In genomic region chr10:109784236-109784635, GRCh38 we compare ENCODE assay signal across 1 cellular context.
TF ChIP-seq lines count a peak whose summit lies in the region.

No MANE protein-coding gene starts in this region.

TF ChIP-seq in GM23338, 12 proteins besides CTCF, POLR2A, EP300 and RAD21 (continued from another document):
- TF ChIP-seq REST (IDR thresholded peaks at IDR 0.05; ENCODE audit: unreplicated experiment) = no peak
- TF ChIP-seq NANOG (IDR thresholded peaks at IDR 0.05; ENCODE audit: borderline replicate concordance) = no peak
- TF ChIP-seq JUNB (IDR thresholded peaks at IDR 0.05; ENCODE audit: unreplicated experiment) = no peak
- TF ChIP-seq, protein P1, sequence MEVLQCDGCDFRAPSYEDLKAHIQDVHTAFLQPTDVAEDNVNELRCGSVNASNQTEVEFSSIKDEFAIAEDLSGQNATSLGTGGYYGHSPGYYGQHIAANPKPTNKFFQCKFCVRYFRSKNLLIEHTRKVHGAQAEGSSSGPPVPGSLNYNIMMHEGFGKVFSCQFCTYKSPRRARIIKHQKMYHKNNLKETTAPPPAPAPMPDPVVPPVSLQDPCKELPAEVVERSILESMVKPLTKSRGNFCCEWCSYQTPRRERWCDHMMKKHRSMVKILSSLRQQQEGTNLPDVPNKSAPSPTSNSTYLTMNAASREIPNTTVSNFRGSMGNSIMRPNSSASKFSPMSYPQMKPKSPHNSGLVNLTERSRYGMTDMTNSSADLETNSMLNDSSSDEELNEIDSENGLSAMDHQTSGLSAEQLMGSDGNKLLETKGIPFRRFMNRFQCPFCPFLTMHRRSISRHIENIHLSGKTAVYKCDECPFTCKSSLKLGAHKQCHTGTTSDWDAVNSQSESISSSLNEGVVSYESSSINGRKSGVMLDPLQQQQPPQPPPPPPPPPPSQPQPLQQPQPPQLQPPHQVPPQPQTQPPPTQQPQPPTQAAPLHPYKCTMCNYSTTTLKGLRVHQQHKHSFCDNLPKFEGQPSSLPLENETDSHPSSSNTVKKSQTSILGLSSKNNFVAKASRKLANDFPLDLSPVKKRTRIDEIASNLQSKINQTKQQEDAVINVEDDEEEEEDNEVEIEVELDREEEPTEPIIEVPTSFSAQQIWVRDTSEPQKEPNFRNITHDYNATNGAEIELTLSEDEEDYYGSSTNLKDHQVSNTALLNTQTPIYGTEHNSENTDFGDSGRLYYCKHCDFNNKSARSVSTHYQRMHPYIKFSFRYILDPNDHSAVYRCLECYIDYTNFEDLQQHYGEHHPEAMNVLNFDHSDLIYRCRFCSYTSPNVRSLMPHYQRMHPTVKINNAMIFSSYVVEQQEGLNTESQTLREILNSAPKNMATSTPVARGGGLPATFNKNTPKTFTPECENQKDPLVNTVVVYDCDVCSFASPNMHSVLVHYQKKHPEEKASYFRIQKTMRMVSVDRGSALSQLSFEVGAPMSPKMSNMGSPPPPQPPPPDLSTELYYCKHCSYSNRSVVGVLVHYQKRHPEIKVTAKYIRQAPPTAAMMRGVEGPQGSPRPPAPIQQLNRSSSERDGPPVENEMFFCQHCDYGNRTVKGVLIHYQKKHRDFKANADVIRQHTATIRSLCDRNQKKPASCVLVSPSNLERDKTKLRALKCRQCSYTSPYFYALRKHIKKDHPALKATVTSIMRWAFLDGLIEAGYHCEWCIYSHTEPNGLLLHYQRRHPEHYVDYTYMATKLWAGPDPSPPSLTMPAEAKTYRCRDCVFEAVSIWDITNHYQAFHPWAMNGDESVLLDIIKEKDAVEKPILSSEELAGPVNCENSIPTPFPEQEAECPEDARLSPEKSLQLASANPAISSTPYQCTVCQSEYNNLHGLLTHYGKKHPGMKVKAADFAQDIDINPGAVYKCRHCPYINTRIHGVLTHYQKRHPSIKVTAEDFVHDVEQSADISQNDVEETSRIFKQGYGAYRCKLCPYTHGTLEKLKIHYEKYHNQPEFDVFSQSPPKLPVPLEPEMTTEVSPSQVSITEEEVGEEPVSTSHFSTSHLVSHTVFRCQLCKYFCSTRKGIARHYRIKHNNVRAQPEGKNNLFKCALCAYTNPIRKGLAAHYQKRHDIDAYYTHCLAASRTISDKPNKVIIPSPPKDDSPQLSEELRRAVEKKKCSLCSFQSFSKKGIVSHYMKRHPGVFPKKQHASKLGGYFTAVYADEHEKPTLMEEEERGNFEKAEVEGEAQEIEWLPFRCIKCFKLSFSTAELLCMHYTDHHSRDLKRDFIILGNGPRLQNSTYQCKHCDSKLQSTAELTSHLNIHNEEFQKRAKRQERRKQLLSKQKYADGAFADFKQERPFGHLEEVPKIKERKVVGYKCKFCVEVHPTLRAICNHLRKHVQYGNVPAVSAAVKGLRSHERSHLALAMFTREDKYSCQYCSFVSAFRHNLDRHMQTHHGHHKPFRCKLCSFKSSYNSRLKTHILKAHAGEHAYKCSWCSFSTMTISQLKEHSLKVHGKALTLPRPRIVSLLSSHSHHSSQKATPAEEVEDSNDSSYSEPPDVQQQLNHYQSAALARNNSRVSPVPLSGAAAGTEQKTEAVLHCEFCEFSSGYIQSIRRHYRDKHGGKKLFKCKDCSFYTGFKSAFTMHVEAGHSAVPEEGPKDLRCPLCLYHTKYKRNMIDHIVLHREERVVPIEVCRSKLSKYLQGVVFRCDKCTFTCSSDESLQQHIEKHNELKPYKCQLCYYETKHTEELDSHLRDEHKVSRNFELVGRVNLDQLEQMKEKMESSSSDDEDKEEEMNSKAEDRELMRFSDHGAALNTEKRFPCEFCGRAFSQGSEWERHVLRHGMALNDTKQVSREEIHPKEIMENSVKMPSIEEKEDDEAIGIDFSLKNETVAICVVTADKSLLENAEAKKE (CRISPR knock-in tag; IDR thresholded peaks at IDR 0.05) = no peak
- TF ChIP-seq CREB1 (CRISPR knock-in tag; IDR thresholded peaks at IDR 0.05; ENCODE audit: low read depth) = no peak
- TF ChIP-seq EZH2phosphoT487 (IDR thresholded peaks at IDR 0.05; ENCODE audit: unreplicated experiment) = no peak
- no peak for TF ChIP-seq ZNF114 (CRISPR knock-in tag; IDR thresholded peaks at IDR 0.05)
- TF ChIP-seq, protein P2, sequence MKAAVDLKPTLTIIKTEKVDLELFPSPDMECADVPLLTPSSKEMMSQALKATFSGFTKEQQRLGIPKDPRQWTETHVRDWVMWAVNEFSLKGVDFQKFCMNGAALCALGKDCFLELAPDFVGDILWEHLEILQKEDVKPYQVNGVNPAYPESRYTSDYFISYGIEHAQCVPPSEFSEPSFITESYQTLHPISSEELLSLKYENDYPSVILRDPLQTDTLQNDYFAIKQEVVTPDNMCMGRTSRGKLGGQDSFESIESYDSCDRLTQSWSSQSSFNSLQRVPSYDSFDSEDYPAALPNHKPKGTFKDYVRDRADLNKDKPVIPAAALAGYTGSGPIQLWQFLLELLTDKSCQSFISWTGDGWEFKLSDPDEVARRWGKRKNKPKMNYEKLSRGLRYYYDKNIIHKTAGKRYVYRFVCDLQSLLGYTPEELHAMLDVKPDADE (IDR thresholded peaks at IDR 0.05) = no peak
TF ChIP-seq in GM23338: peak in this region for 0.
